ENCODE assay signal across 13 cellular contexts in the genomic region with DNA sequence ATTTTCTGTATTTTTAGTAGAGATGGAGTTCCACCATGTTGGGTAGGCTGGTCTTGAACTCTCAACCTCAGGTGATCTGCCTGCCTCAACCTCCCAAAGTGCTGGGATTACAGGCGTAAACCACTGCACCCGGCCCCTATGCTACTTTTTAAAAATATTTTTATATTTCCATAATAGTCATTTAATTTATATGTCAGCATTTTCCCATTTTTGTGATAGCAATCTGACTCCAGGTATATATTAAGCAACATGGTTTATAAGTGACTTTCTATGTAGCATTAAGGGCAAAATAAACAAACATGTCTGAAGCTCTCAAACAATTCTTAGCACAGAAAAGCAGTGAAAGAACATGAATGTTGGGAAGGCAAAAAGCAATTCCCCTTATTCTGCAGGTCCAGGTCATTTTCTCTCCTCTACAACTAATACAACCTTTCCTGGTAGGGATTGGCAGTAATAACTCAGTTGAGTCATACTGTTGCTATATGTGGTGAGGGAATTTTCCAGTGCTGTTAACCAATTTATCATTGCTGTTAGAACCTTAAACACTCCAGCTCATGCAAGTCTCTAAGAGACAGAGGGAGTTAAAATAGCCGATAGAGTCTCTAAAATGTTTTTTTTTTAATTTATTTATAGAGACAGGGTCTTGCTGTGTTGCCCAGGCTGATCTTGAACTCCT. TPM values are rescaled to one million over a fixed set of nuclear protein-coding genes. Genes with fewer than 3 reads are reported as not detected.
DNase-seq lines count a peak whose midpoint lies in the region; ATAC-seq, FAIRE-seq and TF ChIP-seq lines count a peak whose summit lies in the region.
"Had no signal": no experiment of that assay in that cellular context is flagged by ENCODE, and none has a peak within 500 bp of the region (broad histone marks: within the 10 kb centered on the region; RNA-seq: fewer than 3 reads in every experiment).

No MANE protein-coding gene starts in this region.

- H3K4me1 ChIP-seq in BLaER1 (peaks cover 56% of the 10 kb centered on the region), BE2C (no peaks in the 10 kb centered on the region)

- no peaks in the 10 kb centered on the region for H3K9me3 Mint-ChIP-seq in activated CD4-positive, alpha-beta T cell treated with anti-CD3 and anti-CD28 coated beads for 36 hours (ENCODE audit: low read depth)
- H3K9me3 Mint-ChIP-seq: activated naive CD4-positive, alpha-beta T cell treated with anti-CD3 and anti-CD28 coated beads, Interleukin-2, amount 50 U/mL, for 72 hours had no signal

- intact Hi-C loops in activated CD4-positive, alpha-beta T cell treated with anti-CD3 and anti-CD28 coated beads for 36 hours (cut with DNase I, micrococcal nuclease), result no loop called here

- no peak for FAIRE-seq in bronchial epithelial cell (lab: Jason Lieb, UNC)

- H4K20me1 ChIP-seq in BLaER1, result no peaks in the 10 kb centered on the region

- H3K9me3 ChIP-seq in BLaER1 (no peaks in the 10 kb centered on the region), BE2C (no peaks in the 10 kb centered on the region)
- H3K9me3 ChIP-seq: SJSA1 had no signal

- H3K27me3 Mint-ChIP-seq in activated CD4-positive, alpha-beta T cell treated with anti-CD3 and anti-CD28 coated beads for 36 hours, result no peaks in the 10 kb centered on the region

- H3K4me1 Mint-ChIP-seq in activated CD4-positive, alpha-beta T cell treated with anti-CD3 and anti-CD28 coated beads for 36 hours, result peaks cover 8% of the 10 kb centered on the region

- CTCF ChIA-PET in activated CD4-positive, alpha-beta T cell treated with anti-CD3 and anti-CD28 coated beads for 36 hours (lab: Charles Lee), result no interaction called here

- H3K27ac ChIP-seq in BLaER1 (no peak overlapping the region), substantia nigra (ENCODE audit: low read depth, low read length, poor library complexity, severe bottlenecking) (no peak overlapping the region)
- H3K27ac ChIP-seq: HL-60, SJSA1 had no signal

- no peak overlapping the region for H3K27ac Mint-ChIP-seq in activated CD4-positive, alpha-beta T cell treated with anti-CD3 and anti-CD28 coated beads for 36 hours
- H3K27ac Mint-ChIP-seq: activated naive CD4-positive, alpha-beta T cell treated with anti-CD3 and anti-CD28 coated beads, Interleukin-2, amount 50 U/mL, for 72 hours had no signal

- peak overlapping the region; percentile 66 for H3K4me2 ChIP-seq in BLaER1

- TF ChIP-seq CTCF in bronchial epithelial cell (IDR thresholded peaks at IDR 0.05; ENCODE audit: insufficient read depth, low read length, severe bottlenecking) (no peak), BE2C (IDR thresholded peaks at IDR 0.05; ENCODE audit: low read depth, low read length) (no peak)

- DNase-seq in HT1080 (ENCODE audit: low read depth) (peak; percentile 64), bronchial epithelial cell (ENCODE audit: low read depth) (peak; percentile 75), myocyte (ENCODE audit: low read depth) (peak; percentile 35), substantia nigra (lab: John Stamatoyannopoulos, UW) (no peak), SHP77 (lab: John Stamatoyannopoulos, UW) (no peak), BE2C (no peak)
- DNase-seq in activated CD4-positive, alpha-beta T cell treated with anti-CD3 and anti-CD28 coated beads for 36 hours, result no peak
- DNase-seq: activated CD4-positive, alpha-beta T cell treated with anti-CD3 and anti-CD28 coated beads for 48 hours; GOT3 had no signal

- H3K36me3 ChIP-seq in BLaER1 (0 out of 2 replicates have a peak, but pooled peaks cover 6% of the 10 kb centered on the region), bronchial epithelial cell (ENCODE audit: control insufficient read depth, insufficient read depth, low read length) (no peaks in the 10 kb centered on the region), BE2C (no peaks in the 10 kb centered on the region)
- H3K36me3 ChIP-seq: SJSA1 had no signal

- no peaks in the 10 kb centered on the region for H3K36me3 Mint-ChIP-seq in activated CD4-positive, alpha-beta T cell treated with anti-CD3 and anti-CD28 coated beads for 36 hours (ENCODE audit: low read depth)
- H3K36me3 Mint-ChIP-seq: activated naive CD4-positive, alpha-beta T cell treated with anti-CD3 and anti-CD28 coated beads, Interleukin-2, amount 50 U/mL, for 72 hours had no signal

- no peaks in the 10 kb centered on the region for H3K27me3 ChIP-seq in BLaER1
- H3K27me3 ChIP-seq in bronchial epithelial cell (ENCODE audit: control insufficient read depth, insufficient read depth, low read length), result no peaks in the 10 kb centered on the region
- no peaks in the 10 kb centered on the region; the same call in 1 of the 2 replicates for H3K27me3 ChIP-seq in BE2C
- H3K27me3 ChIP-seq: SJSA1 had no signal

- no peak for ATAC-seq in activated CD4-positive, alpha-beta T cell treated with anti-CD3 and anti-CD28 coated beads for 36 hours

- POLR2A ChIA-PET in activated CD4-positive, alpha-beta T cell treated with anti-CD3 and anti-CD28 coated beads for 36 hours (lab: Charles Lee), result interaction anchor here (0.5 kb wide), 1 partner anchor 152 kb away, joined by 3 read pairs; no protein-coding TSS in a partner anchor

- H3K9ac ChIP-seq in BLaER1, result no peak overlapping the region

- no peak overlapping the region for H3K4me3 ChIP-seq in BLaER1
- H3K4me3 ChIP-seq in bronchial epithelial cell (ENCODE audit: low read depth, low read length), result no peak overlapping the region
- no peak overlapping the region for H3K4me3 ChIP-seq in BE2C (ENCODE audit: low read depth, low read length)
- H3K4me3 ChIP-seq: SJSA1 had no signal

- no peak overlapping the region for H3K4me3 Mint-ChIP-seq in activated CD4-positive, alpha-beta T cell treated with anti-CD3 and anti-CD28 coated beads for 36 hours

RNA-seq across cellular contexts. Expression of a gene that starts 24.0 kb away (rescaled TPM):
- total RNA-seq in HT1080 (2014; rRNA removed; shearing (Covaris generic)), result 1.2 and 1.8 TPM in 2 replicates
- 10.0 and 10.3 TPM in 2 replicates for polyA plus RNA-seq in HT1080 (2015; cell fraction: cytosol; rRNA removed)
- polyA plus RNA-seq in HT1080 (2015; cell fraction: nucleus; rRNA removed), result 5.0 and 6.0 TPM in 2 replicates
- total RNA-seq in bronchial epithelial cell (21.1 and 26.1 TPM in 2 replicates), myocyte (16.1 and 25.4 TPM in 2 replicates)
- polyA plus RNA-seq in myocyte (2012), result 14.3 TPM
- total RNA-seq in activated CD4-positive, alpha-beta T cell treated with anti-CD3 and anti-CD28 coated beads for 36 hours, result 1 to 10 TPM; 1.4 to 2.0 TPM
- 4.7 TPM for polyA plus RNA-seq in BE2C (2012; ENCODE audit: insufficient read depth, insufficient read length, low read depth)

Comparison
In these comparisons a context has a peak if more than half of its experiments do, and no peak if none do; other contexts are left out.
1. DNase-seq: peak in HT1080 (single experiment), bronchial epithelial cell (single experiment) and myocyte (single experiment); none in activated CD4-positive, alpha-beta T cell treated with anti-CD3 and anti-CD28 coated beads for 36 hours (single experiment), substantia nigra (0 of 49), SHP77 (0 of 2) and BE2C (single experiment).